31 cellular contexts compared by ENCODE assay signal in genomic region chrX:76922100-76922499, GRCh38.
"Had no signal": no experiment of that assay in that cellular context is flagged by ENCODE, and none has a peak within 500 bp of the region (broad histone marks: within the 10 kb centered on the region; RNA-seq: fewer than 3 reads in every experiment).

No MANE protein-coding gene starts in this region.

- H3K27me3 Mint-ChIP-seq: naive thymus-derived CD4-positive, alpha-beta T cell; progenitor cell of endocrine pancreas; stimulated activated memory B cell treated with anti-CD40 and anti-IgM and Interleukin-4, amounts not matched to agents 10 μg/mL and 1 μg/mL and 100 μg/mL, for 72 hours; stimulated activated naive CD8-positive, alpha-beta T cell treated with anti-CD3 and anti-CD28 coated beads, Interleukin-15, amount 100 ng/mL, for 72 hours had no signal

- H3K4me3 Mint-ChIP-seq: naive thymus-derived CD4-positive, alpha-beta T cell; natural killer cell; nephron; neural progenitor cell; stimulated activated memory B cell treated with anti-CD40 and anti-IgM and Interleukin-4, amounts not matched to agents 10 μg/mL and 1 μg/mL and 100 μg/mL, for 72 hours; stimulated activated naive CD8-positive, alpha-beta T cell treated with anti-CD3 and anti-CD28 coated beads, Interleukin-15, amount 100 ng/mL, for 72 hours had no signal

- H3K4me1 ChIP-seq: neural progenitor cell, parathyroid adenoma, psoas muscle, spleen, thyroid gland, tibial nerve, upper lobe of left lung, vagina had no signal

- H3K27ac ChIP-seq: neural progenitor cell, ovary, parathyroid adenoma, psoas muscle, skin epidermis, spleen, thoracic aorta, thyroid gland, tibial nerve, upper lobe of left lung, vagina had no signal

- H3K79me2 ChIP-seq: parathyroid adenoma had no signal

- H3K4me3 ChIP-seq: neural progenitor cell, ovary, psoas muscle, skin epidermis, smooth muscle cell, spleen, thoracic aorta, thyroid gland, tibial nerve, upper lobe of left lung, vagina had no signal

- H3K9me3 Mint-ChIP-seq: stimulated activated naive CD8-positive, alpha-beta T cell treated with anti-CD3 and anti-CD28 coated beads, Interleukin-15, amount 100 ng/mL, for 72 hours had no signal

- H3K36me3 ChIP-seq: neural progenitor cell, ovary, spleen, thoracic aorta, thyroid gland, tibial nerve, upper lobe of left lung, vagina had no signal

- H3K9ac ChIP-seq: neural progenitor cell, parathyroid adenoma had no signal

- H2AFZ ChIP-seq: neural progenitor cell, parathyroid adenoma had no signal

- H3K36me3 Mint-ChIP-seq: naive thymus-derived CD4-positive, alpha-beta T cell; natural killer cell; stimulated activated memory B cell treated with anti-CD40 and anti-IgM and Interleukin-4, amounts not matched to agents 10 μg/mL and 1 μg/mL and 100 μg/mL, for 72 hours had no signal

- H3K27ac Mint-ChIP-seq: naive thymus-derived CD4-positive, alpha-beta T cell; natural killer cell; nephron; neural progenitor cell; progenitor cell of endocrine pancreas; stimulated activated memory B cell treated with anti-CD40 and anti-IgM and Interleukin-4, amounts not matched to agents 10 μg/mL and 1 μg/mL and 100 μg/mL, for 72 hours; stimulated activated naive CD8-positive, alpha-beta T cell treated with anti-CD3 and anti-CD28 coated beads, Interleukin-15, amount 100 ng/mL, for 72 hours had no signal

- H3K27me3 ChIP-seq: neural progenitor cell, ovary, spleen, thyroid gland, tibial nerve, upper lobe of left lung, vagina had no signal

- ATAC-seq: naive thymus-derived CD4-positive, alpha-beta T cell; natural killer cell; psoas muscle; right cardiac atrium; sciatic nerve; stimulated activated memory B cell treated with anti-CD40 and anti-IgM and Interleukin-4, amounts not matched to agents 10 μg/mL and 1 μg/mL and 100 μg/mL, for 72 hours; stimulated activated naive CD8-positive, alpha-beta T cell treated with anti-CD3 and anti-CD28 coated beads, Interleukin-15, amount 100 ng/mL, for 72 hours; stimulated activated naive CD8-positive, alpha-beta T cell treated with anti-CD3 and anti-CD28 coated beads, Interleukin-15, Interleukin-2, amounts not matched to agents 100 U/mL and 50 U/mL, for 24 hours had no signal

- FAIRE-seq: urothelium cell line had no signal

- DNase-seq: naive thymus-derived CD4-positive, alpha-beta T cell; natural killer cell; occipital lobe; ovary; posterior cingulate gyrus; psoas muscle; right cardiac atrium; spleen; stimulated activated CD4-positive, alpha-beta T cell treated with anti-CD3 and anti-CD28 coated beads, Interleukin-12 subunit alpha, Interleukin-12 subunit beta, amount 100 ng/mL, for 4 hours; stimulated activated CD4-positive, alpha-beta T cell treated with anti-CD3 and anti-CD28 coated beads, Interleukin-1b, Interleukin-23, amount 100 ng/mL, for 48 hours; stimulated activated CD4-positive, alpha-beta T cell treated with anti-CD3 and anti-CD28 coated beads, Interleukin-4, amount 100 ng/mL, for 1 hour; stimulated activated CD4-positive, alpha-beta T cell treated with anti-CD3 and anti-CD28 coated beads, Interleukin-4, amount 100 ng/mL, for 4 hours; stimulated activated CD8-positive, alpha-beta memory T cell treated with anti-CD3 and anti-CD28 coated beads, Interleukin-4, amount 100 ng/mL, for 48 hours; stimulated activated naive CD4-positive, alpha-beta T cell; stimulated activated naive CD8-positive, alpha-beta T cell treated with anti-CD3 and anti-CD28 coated beads, Interleukin-15, amount 100 ng/mL, for 72 hours; stimulated activated naive CD8-positive, alpha-beta T cell treated with anti-CD3 and anti-CD28 coated beads, Interleukin-15, Interleukin-2, amounts not matched to agents 100 U/mL and 50 U/mL, for 24 hours; thyroid gland; trophoblast cell; upper lobe of left lung had no signal

- H3K4me1 Mint-ChIP-seq: naive thymus-derived CD4-positive, alpha-beta T cell; natural killer cell; nephron; neural progenitor cell; stimulated activated memory B cell treated with anti-CD40 and anti-IgM and Interleukin-4, amounts not matched to agents 10 μg/mL and 1 μg/mL and 100 μg/mL, for 72 hours; stimulated activated naive CD8-positive, alpha-beta T cell treated with anti-CD3 and anti-CD28 coated beads, Interleukin-15, amount 100 ng/mL, for 72 hours had no signal

- H3K4me2 ChIP-seq: neural progenitor cell, smooth muscle cell had no signal

- H3K9me3 ChIP-seq: ovary, psoas muscle, spleen, thoracic aorta, thyroid gland, tibial nerve, upper lobe of left lung, vagina had no signal
